In the genomic region with DNA sequence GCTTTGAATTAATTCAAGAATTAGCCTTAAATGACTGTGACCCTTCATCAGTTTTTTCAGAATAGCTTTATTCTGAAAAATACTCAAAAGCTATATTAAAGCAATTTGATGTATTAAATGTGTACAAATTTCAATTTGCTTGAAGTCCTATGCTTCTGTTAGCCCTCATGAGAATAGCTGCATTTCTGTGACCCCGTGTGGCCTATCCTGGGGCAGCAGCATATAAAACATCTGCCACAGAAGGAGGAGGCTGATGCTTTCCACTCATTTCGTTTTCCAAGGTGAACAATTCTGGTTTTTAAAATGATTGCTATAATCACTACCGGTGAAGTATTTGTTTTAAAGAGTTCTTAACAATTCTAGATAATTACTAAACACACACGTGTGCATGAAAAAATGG, we compare ENCODE assay signal across 1 cellular context.
TF ChIP-seq lines count a peak whose summit lies in the region.

No MANE protein-coding gene starts in this region.

TF ChIP-seq in IMR-90, 13 proteins besides CTCF, POLR2A, EP300 and RAD21 (continued from another document):
- TF ChIP-seq, protein P1, sequence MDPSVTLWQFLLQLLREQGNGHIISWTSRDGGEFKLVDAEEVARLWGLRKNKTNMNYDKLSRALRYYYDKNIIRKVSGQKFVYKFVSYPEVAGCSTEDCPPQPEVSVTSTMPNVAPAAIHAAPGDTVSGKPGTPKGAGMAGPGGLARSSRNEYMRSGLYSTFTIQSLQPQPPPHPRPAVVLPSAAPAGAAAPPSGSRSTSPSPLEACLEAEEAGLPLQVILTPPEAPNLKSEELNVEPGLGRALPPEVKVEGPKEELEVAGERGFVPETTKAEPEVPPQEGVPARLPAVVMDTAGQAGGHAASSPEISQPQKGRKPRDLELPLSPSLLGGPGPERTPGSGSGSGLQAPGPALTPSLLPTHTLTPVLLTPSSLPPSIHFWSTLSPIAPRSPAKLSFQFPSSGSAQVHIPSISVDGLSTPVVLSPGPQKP (IDR thresholded peaks at IDR 0.05; ENCODE audit: borderline replicate concordance, low read depth, low read length) = no peak
- TF ChIP-seq NFE2L2 (IDR thresholded peaks at IDR 0.05; ENCODE audit: low read depth, low read length) = no peak
- no peak for TF ChIP-seq CEBPB (IDR thresholded peaks at IDR 0.05; ENCODE audit: low read depth, low read length)
- TF ChIP-seq RFX5 (IDR thresholded peaks at IDR 0.05; ENCODE audit: low read depth, low read length) = no peak
- TF ChIP-seq, protein P2, sequence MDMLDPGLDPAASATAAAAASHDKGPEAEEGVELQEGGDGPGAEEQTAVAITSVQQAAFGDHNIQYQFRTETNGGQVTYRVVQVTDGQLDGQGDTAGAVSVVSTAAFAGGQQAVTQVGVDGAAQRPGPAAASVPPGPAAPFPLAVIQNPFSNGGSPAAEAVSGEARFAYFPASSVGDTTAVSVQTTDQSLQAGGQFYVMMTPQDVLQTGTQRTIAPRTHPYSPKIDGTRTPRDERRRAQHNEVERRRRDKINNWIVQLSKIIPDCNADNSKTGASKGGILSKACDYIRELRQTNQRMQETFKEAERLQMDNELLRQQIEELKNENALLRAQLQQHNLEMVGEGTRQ (IDR thresholded peaks at IDR 0.05; ENCODE audit: low read depth, low read length) = no peak
- no peak for TF ChIP-seq MAZ (IDR thresholded peaks at IDR 0.05; ENCODE audit: borderline replicate concordance, low read depth, low read length)
